Comparison of ENCODE assay signal across 8 cellular contexts in the genomic region with DNA sequence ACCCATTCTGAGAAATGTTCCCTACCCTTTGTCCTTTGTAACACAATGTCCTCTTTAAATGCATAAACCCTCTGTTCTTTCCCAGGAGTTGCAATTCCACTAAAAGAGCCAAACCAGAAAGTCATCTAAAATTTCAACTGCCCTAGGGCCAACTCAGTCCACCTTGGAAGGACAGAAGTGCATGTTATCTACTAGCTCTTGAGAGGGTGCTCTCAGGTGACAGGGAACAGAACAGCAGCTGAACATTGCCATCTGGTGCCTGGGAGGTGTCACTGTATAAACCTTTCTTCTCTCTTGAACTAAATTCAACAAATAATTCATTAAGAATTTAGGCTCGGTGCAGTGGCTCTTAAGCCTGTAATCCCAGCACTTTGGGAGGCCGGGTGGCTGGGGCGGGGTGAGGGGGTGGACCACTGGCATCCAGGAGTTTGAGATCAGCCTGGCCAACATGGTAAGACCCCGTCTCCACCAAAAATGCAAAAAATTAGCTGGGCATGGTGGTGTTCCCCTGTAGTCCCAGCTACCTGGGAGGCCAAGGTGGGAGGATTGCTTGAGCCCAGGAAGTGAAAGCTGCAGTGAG. TPM values are rescaled to one million over a fixed set of nuclear protein-coding genes. Genes with fewer than 3 reads are reported as not detected.
DNase-seq lines count a peak whose midpoint lies in the region; ATAC-seq and TF ChIP-seq lines count a peak whose summit lies in the region.

No MANE protein-coding gene starts in this region.

- H3K79me1 ChIP-seq in neuronal stem cell (ENCODE audit: low read depth, low read length) = no peaks in the 10 kb centered on the region

- H4K8ac ChIP-seq in neuronal stem cell (ENCODE audit: low read depth, low read length) = no peak overlapping the region

- H3K9ac ChIP-seq in neuronal stem cell (ENCODE audit: low read depth, low read length, poor library complexity) = no peak overlapping the region

- no peak overlapping the region for H2AK5ac ChIP-seq in neuronal stem cell (ENCODE audit: low read depth, low read length)

- no peak overlapping the region for H3K18ac ChIP-seq in neuronal stem cell (ENCODE audit: low read length)

- H2BK12ac ChIP-seq in neuronal stem cell (ENCODE audit: low read length) = no peak overlapping the region

- no peak overlapping the region for H3K23ac ChIP-seq in neuronal stem cell (ENCODE audit: low read depth, low read length, poor library complexity)

- H2BK5ac ChIP-seq in neuronal stem cell (ENCODE audit: low read length) = no peak overlapping the region

- peak; percentile 66 for ATAC-seq in HG02973 (IDR thresholded peaks at IDR 0.05; ENCODE audit: unreplicated experiment)
- no peak for ATAC-seq in GM19467 (IDR thresholded peaks at IDR 0.05; ENCODE audit: unreplicated experiment)

- H3K27me3 ChIP-seq in neuronal stem cell (ENCODE audit: control insufficient read depth in 3 of 3, insufficient read depth in 3 of 3, low read depth in 1 of 3, low read length in 3 of 3) = peaks cover 0 to 9% (median 0%) of the 10 kb centered on the region in 3 experiments

- TF ChIP-seq CTCF in fibroblast of mammary gland (conservative IDR thresholded peaks at IDR 0.05; ENCODE audit: control insufficient read depth, insufficient read depth, low read depth, low read length) = peak; percentile 80

- H3K14ac ChIP-seq in neuronal stem cell (ENCODE audit: low read length) = no peak overlapping the region

- H3K4ac ChIP-seq in neuronal stem cell (ENCODE audit: low read length) = no peak overlapping the region

- no peaks in the 10 kb centered on the region for H3K9me3 ChIP-seq in neuronal stem cell (replicated peaks in 1 of 2; ENCODE audit: control insufficient read depth in 2 of 2, insufficient read depth in 1 of 2, low read depth in 1 of 2, low read length in 2 of 2)

- H2AFZ ChIP-seq in neuronal stem cell (ENCODE audit: low read length) = peak overlapping the region; percentile 77

- H2BK120ac ChIP-seq in neuronal stem cell (ENCODE audit: low read depth, low read length) = no peak overlapping the region

- H3K27ac ChIP-seq in neuronal stem cell (replicated peaks; ENCODE audit: low read length) = no peak overlapping the region

- H3K4me1 ChIP-seq in neuronal stem cell (ENCODE audit: control insufficient read depth in 2 of 2, insufficient read depth in 1 of 2, low read depth in 1 of 2, low read length in 2 of 2) = peaks cover 0 to 2% of the 10 kb centered on the region in 2 donors

- H3K4me2 ChIP-seq in neuronal stem cell (ENCODE audit: insufficient read depth, low read length, poor library complexity, severe bottlenecking) = no peak overlapping the region

- H3K36me3 ChIP-seq in neuronal stem cell (replicated peaks in 1 of 2; ENCODE audit: control insufficient read depth in 2 of 2, insufficient read depth in 2 of 2, low read length in 2 of 2) = no peaks in the 10 kb centered on the region

- H3K4me3 ChIP-seq in fibroblast of mammary gland (ENCODE audit: control insufficient read depth, low read depth, low read length) = no peak overlapping the region
- H3K4me3 ChIP-seq in neuronal stem cell (ENCODE audit: low read length in 2 of 2) = no peak overlapping the region

- H2BK15ac ChIP-seq in neuronal stem cell (ENCODE audit: low read length) = no peak overlapping the region

- DNase-seq in Daoy (ENCODE audit: low read depth) = peak; percentile 72
- DNase-seq in NCI-H748 treated with DMSO at 0.1 percent for 48 hours (lab: John Stamatoyannopoulos, UW) = peak; percentile 69
- DNase-seq in activated CD8-positive, alpha-beta memory T cell treated with anti-CD3 and anti-CD28 coated beads, Interleukin-2, amount 50 U/mL, for 4 hours = peak; percentile 61
- DNase-seq in fibroblast of mammary gland (ENCODE audit: low read depth) = peak; percentile 79
- DNase-seq in neuronal stem cell (ENCODE audit: low spot score) = no peak
- DNase-seq in retina = no peak

- no CpG with 5 or more reads among the region's 4 CpGs for WGBS in neuronal stem cell (ENCODE audit: extremely low coverage in 2 of 2, insufficient read length in 2 of 2, insufficient replicate concordance in 1 of 2), 2 donors

- no peak overlapping the region for H4K91ac ChIP-seq in neuronal stem cell (ENCODE audit: low read depth, low read length, poor library complexity)

RNA-seq across cellular contexts. Expression of a gene that starts 10.3 kb away (rescaled TPM):
- total RNA-seq in Daoy (2014; rRNA removed; shearing (Covaris generic)) = 121 and 131 TPM in 2 replicates
- 98.8 TPM for polyA plus RNA-seq in neuronal stem cell (2013, experiment 1 of 2)
- 103 TPM for polyA plus RNA-seq in neuronal stem cell (2013, experiment 2 of 2)

Comparison
In these comparisons a context has a peak if more than half of its experiments do, and no peak if none do; other contexts are left out.
1. DNase-seq: peak in Daoy (single experiment), NCI-H748 treated with DMSO at 0.1 percent for 48 hours (single experiment), activated CD8-positive, alpha-beta memory T cell treated with anti-CD3 and anti-CD28 coated beads, Interleukin-2, amount 50 U/mL, for 4 hours (single experiment) and fibroblast of mammary gland (single experiment); none in neuronal stem cell (single experiment) and retina (single experiment).